In the genomic region with DNA sequence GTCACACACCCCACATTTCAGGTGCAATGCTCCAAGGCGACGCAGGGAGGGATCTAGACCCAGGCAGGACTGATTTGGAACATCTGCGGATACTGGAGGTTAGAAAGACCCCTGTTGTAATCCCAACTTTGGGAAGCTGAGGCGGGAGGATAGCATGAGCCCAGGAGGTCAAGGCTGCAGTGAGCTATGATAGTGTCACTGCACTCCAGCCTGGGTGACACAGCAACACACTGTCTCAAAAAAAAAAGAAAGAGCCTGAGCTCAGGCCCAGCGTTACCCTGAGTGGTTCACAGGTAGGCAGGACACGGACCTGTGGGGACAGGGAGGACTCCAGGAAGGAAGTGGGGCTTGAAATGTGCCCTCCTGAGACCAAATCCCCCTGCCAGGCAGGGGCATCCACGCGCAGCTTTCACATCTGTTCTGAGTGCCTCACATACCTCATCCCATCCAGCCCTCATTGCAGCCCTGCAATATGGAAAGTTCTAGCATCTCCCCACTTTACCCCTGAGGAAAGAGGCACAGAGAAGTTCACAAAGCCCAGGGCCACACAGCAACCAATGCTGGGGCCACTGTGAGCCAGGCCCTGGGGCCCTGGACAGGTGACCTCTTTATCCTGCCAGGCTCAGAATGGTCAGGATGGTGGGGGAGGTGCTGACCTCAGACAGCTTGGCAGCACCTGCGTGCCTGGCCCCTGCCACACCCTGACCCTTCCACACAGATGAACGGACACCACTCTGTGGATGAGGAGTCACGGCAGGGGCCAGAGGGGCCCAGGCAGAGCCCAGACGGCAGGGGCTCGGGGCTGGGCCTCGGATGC, we compare ENCODE assay signal across 1 cellular context.
TF ChIP-seq lines count a peak whose summit lies in the region.

No MANE protein-coding gene starts in this region.

TF ChIP-seq in A549, 52 proteins besides CTCF, POLR2A, EP300 and RAD21:
- TF ChIP-seq TFCP2L1 (CRISPR knock-in tag; IDR thresholded peaks at IDR 0.05) (no peak), PBX3 (IDR thresholded peaks at IDR 0.05) (no peak), CBX2 (IDR thresholded peaks at IDR 0.05; ENCODE audit: borderline replicate concordance, low read depth) (no peak), JUN (IDR thresholded peaks at IDR 0.05) (no peak), NPAS2 (CRISPR knock-in tag; IDR thresholded peaks at IDR 0.05; ENCODE audit: borderline replicate concordance) (no peak), RARB (CRISPR knock-in tag; IDR thresholded peaks at IDR 0.05) (no peak)
